Comparison of ENCODE assay signal across 8 cellular contexts in the genomic region with DNA sequence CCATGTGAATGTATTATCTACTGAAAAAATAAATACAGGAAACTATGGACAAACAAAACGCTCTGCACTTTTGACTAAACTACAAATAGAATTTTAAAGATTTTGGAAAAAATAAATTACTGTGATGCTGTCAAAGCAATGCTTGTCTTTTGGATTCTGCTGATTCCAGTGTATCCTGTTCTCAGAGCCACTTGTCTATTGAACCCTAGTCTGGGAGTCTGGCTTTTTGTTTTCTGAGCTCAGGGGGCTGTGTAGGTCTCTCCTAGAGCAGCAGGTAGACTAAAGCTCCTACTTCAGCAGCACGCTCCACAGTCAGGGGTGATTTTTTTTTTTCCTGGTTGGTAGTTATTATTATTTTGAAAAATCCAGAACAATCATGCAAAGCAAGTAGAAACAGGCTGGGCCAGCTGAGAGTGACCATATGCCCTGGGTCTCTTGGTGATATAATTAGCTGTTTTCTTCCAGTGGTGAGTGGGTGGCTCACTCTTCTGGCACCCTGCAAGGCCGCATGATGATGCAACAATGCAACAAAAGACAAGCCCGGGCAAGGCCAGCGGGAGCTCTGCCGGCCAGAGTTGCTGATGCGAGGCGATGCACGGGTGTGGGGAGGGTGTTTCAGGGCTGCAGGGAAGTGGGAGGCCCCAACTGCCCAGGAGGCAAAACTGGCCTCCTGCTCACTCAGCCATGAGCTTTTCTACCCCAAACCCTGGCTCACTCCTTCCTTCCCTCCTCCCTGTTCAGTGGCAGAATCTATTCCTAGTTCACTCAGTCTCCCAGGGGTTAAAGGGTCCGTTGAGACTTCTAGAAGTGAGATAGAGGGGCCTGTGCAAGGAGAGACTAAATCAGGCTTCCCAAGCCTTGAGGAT. TPM values are rescaled to one million over a fixed set of nuclear protein-coding genes. Genes with fewer than 3 reads are reported as not detected.
DNase-seq lines count a peak whose midpoint lies in the region; ATAC-seq and TF ChIP-seq lines count a peak whose summit lies in the region.

No MANE protein-coding gene starts in this region.

- ATAC-seq in GM21717 (IDR thresholded peaks at IDR 0.05; ENCODE audit: unreplicated experiment) = peak; percentile 65
- ATAC-seq in IMR-90 (ENCODE audit: low read depth) = peak; percentile 96
- no peak for ATAC-seq in HG03025 (IDR thresholded peaks at IDR 0.05; ENCODE audit: low FRiP score, unreplicated experiment)

- peak overlapping the region; percentile 86 for H2AFZ ChIP-seq in IMR-90 (replicated peaks; ENCODE audit: low read length, poor library complexity)

- H3K18ac ChIP-seq in IMR-90 (ENCODE audit: low read depth, low read length) = peak overlapping the region; percentile 93

- peak overlapping the region; percentile 95 for H3K27ac ChIP-seq in IMR-90 (ENCODE audit: insufficient read depth, low read length)

- H3K4me1 ChIP-seq in IMR-90 (ENCODE audit: control insufficient read depth, insufficient read depth, low read length) = peaks cover 13% of the 10 kb centered on the region

- no peak overlapping the region for H3K27ac Mint-ChIP-seq in immature natural killer cell

- H4K5ac ChIP-seq in IMR-90 (ENCODE audit: low read depth, low read length) = peak overlapping the region; percentile 92

- H3K4me3 ChIP-seq in IMR-90 (ENCODE audit: insufficient read depth, low read depth, low read length) (no peak overlapping the region), epithelial cell of proximal tubule (ENCODE audit: low read depth, low read length) (no peak overlapping the region)

- H3K4ac ChIP-seq in IMR-90 (ENCODE audit: low read depth, low read length) = peak overlapping the region; percentile 99

- H3K79me1 ChIP-seq in IMR-90 (ENCODE audit: low read depth in 1 of 2, low read length in 2 of 2) = peaks cover 0 to 23% of the 10 kb centered on the region in 2 experiments; a peak in 2 of 4 replicates

- H2BK5ac ChIP-seq in IMR-90 (ENCODE audit: low read depth, low read length, poor library complexity, severe bottlenecking) = peak overlapping the region; percentile 96

- DNase-seq in ELF-1 (ENCODE audit: low read depth, low spot score) = peak; percentile 82
- DNase-seq in IMR-90 = peak; percentile 96
- DNase-seq in epithelial cell of proximal tubule (ENCODE audit: low read depth) = peak; percentile 78
- DNase-seq in mucosa of gallbladder (ENCODE audit: low spot score) = peak; percentile 79
- no peak for DNase-seq in immature natural killer cell

- H4K8ac ChIP-seq in IMR-90 (ENCODE audit: low read depth in 2 of 2, low read length in 2 of 2) = peak overlapping the region; percentile 80 to 98

- H3K56ac ChIP-seq in IMR-90 (ENCODE audit: extremely low read depth, insufficient read depth, low read length) = peak overlapping the region; percentile 97

- BruUV-seq in IMR-90 (replicated peaks; lab: Mats Ljungman, UMichigan) = no TSS peak

- H3K4me3 Mint-ChIP-seq in immature natural killer cell = no peak overlapping the region

- H3K4me1 Mint-ChIP-seq in immature natural killer cell = no peaks in the 10 kb centered on the region

- peak overlapping the region; percentile 10; the same call in 1 of the 2 replicates for H3K4me2 ChIP-seq in IMR-90 (ENCODE audit: low read depth, low read length)

- H3K27me3 ChIP-seq in IMR-90 (ENCODE audit: control insufficient read depth, insufficient read depth, low read length) = no peaks in the 10 kb centered on the region

- H4K20me1 ChIP-seq in IMR-90 (ENCODE audit: insufficient read depth, low read length) = no peaks in the 10 kb centered on the region

- peaks cover 1 to 5% (median 2%) of the 10 kb centered on the region in 3 donors for H3K27me3 Mint-ChIP-seq in immature natural killer cell (ENCODE audit: low read depth in 3 of 3)

- H2BK20ac ChIP-seq in IMR-90 (ENCODE audit: low read depth, low read length) = peak overlapping the region; percentile 99

- H2BK120ac ChIP-seq in IMR-90 (ENCODE audit: low read depth, low read length) = peak overlapping the region; percentile 99

- no peak; the same call in 1 of the 2 replicates for TF ChIP-seq POLR2A in IMR-90 (IDR thresholded peaks at IDR 0.05; ENCODE audit: low read depth, low read length)

- peak overlapping the region; percentile 89 for H3K23ac ChIP-seq in IMR-90 (ENCODE audit: low read depth, low read length)

- peak overlapping the region; percentile 100 for H3K14ac ChIP-seq in IMR-90 (replicated peaks; ENCODE audit: low read depth, low read length)

- CTCF ChIA-PET in IMR-90 (lab: Yijun Ruan, JAX) = interaction anchor here (0.6 to 1.1 kb wide), 4 partner anchors 9 to 43 kb away, joined by 3 read pairs; no protein-coding TSS in a partner anchor

- POLR2A ChIA-PET in IMR-90 (lab: Charles Lee; ENCODE audit: unreplicated experiment) = interaction anchor here (0.6 to 1.8 kb wide), 7 partner anchors 10 to 72 kb away, joined by 3 to 26 read pairs (median 6); partner anchors contain the start of gene CDKN1A

- no peaks in the 10 kb centered on the region for H3K9me3 ChIP-seq in IMR-90 (ENCODE audit: control insufficient read depth, insufficient read depth, low read length)

- H2AK9ac ChIP-seq in IMR-90 (replicated peaks; ENCODE audit: low read depth, low read length, poor library complexity) = peak overlapping the region; percentile 97

- no peak for TF ChIP-seq CTCF in IMR-90 (conservative IDR thresholded peaks at IDR 0.05; ENCODE audit: low read depth, low read length)
- no peak for TF ChIP-seq CTCF in epithelial cell of proximal tubule (conservative IDR thresholded peaks at IDR 0.05; ENCODE audit: low read depth, low read length)

- TF ChIP-seq RAD21 in IMR-90 (IDR thresholded peaks at IDR 0.05; ENCODE audit: low read length) = peak; percentile 27

- in situ Hi-C loops in IMR-90 (cut with MboI; ENCODE audit: low sequenced_read_pairs) = no loop called here

- peak overlapping the region; percentile 100 for H4K91ac ChIP-seq in IMR-90 (ENCODE audit: insufficient read depth, low read depth, low read length)

- H3K36me3 Mint-ChIP-seq in immature natural killer cell = no peaks in the 10 kb centered on the region

- dilution Hi-C loops in IMR-90 (cut with HindIII; ENCODE audit: low sequenced_read_pairs, unreplicated experiment) = no loop called here

- H3K36me3 ChIP-seq in IMR-90 (ENCODE audit: control insufficient read depth, insufficient read depth, low read length) = no peaks in the 10 kb centered on the region

- peak overlapping the region; percentile 97 for H2AK5ac ChIP-seq in IMR-90 (ENCODE audit: low read depth, low read length)

- intact Hi-C loops in IMR-90 (cut with micrococcal nuclease) = loop anchor here (1.0 kb wide), 1 partner anchor 8 kb away; no protein-coding TSS in a partner anchor

- H3K9me1 ChIP-seq in IMR-90 (ENCODE audit: insufficient read depth, low read length) = peaks cover 15% of the 10 kb centered on the region

- peak overlapping the region; percentile 100; the same call in 2 of the 3 replicates for H2BK15ac ChIP-seq in IMR-90 (ENCODE audit: low read depth, low read length)

- no peaks in the 10 kb centered on the region for H3K9me3 Mint-ChIP-seq in immature natural killer cell

- WGBS in IMR-90 (ENCODE audit: extremely low coverage in 2 of 2, insufficient read length in 1 of 2), 2 experiments = 14% methylated on average over 6 of the region's 10 CpGs; no CpG with 5 or more reads in 1 of the 2 experiments

- peak overlapping the region; percentile 81 for H3K9ac ChIP-seq in IMR-90 (ENCODE audit: low read depth, low read length)

TF ChIP-seq in IMR-90, 13 proteins besides CTCF, POLR2A, EP300 and RAD21 (continues in another document):
- no peak for TF ChIP-seq CHD1 (IDR thresholded peaks at IDR 0.05; ENCODE audit: low read depth, low read length)
- TF ChIP-seq, protein P1, sequence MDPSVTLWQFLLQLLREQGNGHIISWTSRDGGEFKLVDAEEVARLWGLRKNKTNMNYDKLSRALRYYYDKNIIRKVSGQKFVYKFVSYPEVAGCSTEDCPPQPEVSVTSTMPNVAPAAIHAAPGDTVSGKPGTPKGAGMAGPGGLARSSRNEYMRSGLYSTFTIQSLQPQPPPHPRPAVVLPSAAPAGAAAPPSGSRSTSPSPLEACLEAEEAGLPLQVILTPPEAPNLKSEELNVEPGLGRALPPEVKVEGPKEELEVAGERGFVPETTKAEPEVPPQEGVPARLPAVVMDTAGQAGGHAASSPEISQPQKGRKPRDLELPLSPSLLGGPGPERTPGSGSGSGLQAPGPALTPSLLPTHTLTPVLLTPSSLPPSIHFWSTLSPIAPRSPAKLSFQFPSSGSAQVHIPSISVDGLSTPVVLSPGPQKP (IDR thresholded peaks at IDR 0.05; ENCODE audit: borderline replicate concordance, low read depth, low read length) = no peak
- TF ChIP-seq CEBPB (IDR thresholded peaks at IDR 0.05; ENCODE audit: low read depth, low read length) = peak; percentile 100

TF ChIP-seq in PFSK-1, 5 proteins besides CTCF, POLR2A, EP300 and RAD21:
- TF ChIP-seq TAF1 (IDR thresholded peaks at IDR 0.05; ENCODE audit: borderline replicate concordance, insufficient read depth, low read length) = no peak
- TF ChIP-seq FOXP2 (optimal IDR thresholded peaks at IDR 0.05; ENCODE audit: borderline replicate concordance, extremely low read depth, extremely low read length, insufficient read depth) = peak; percentile 62

RNA-seq across cellular contexts. Expression of gene CDKN1A, which starts 11.6 kb away (rescaled TPM):
- 155 and 171 TPM in 2 replicates for total RNA-seq in IMR-90 (2012; rRNA removed)
- polyA plus RNA-seq in IMR-90 (2012; rRNA removed) = 558 and 576 TPM in 2 replicates
- polyA plus RNA-seq in IMR-90 (2012; cell fraction: cytosol; rRNA removed) = 616 and 909 TPM in 2 replicates
- 366 and 434 TPM in 2 replicates for polyA plus RNA-seq in IMR-90 (2012; cell fraction: nucleus; rRNA removed; ENCODE audit: low replicate concordance)
- polyA plus RNA-seq in PFSK-1 (2012; ENCODE audit: insufficient read length, low read depth) = 64.8 TPM
- 208 and 427 TPM in 2 replicates for total RNA-seq in epithelial cell of proximal tubule
- 71.2 TPM for total RNA-seq in mucosa of gallbladder
- 10 to 100 TPM in 1 of 3 donors, 1 to 10 TPM in 2; 3.3 to 13.6 (median 7.0) TPM for polyA plus RNA-seq in immature natural killer cell

RNA-seq across cellular contexts. Expression of gene RAB44, which starts 30.7 kb away (rescaled TPM):
- total RNA-seq in IMR-90 (2012; rRNA removed) (not detected in 2 replicates), epithelial cell of proximal tubule (under 0.01 TPM in 1 of 2 replicates, not detected in the other), mucosa of gallbladder (0.75 TPM)
- polyA plus RNA-seq in IMR-90 (2012; rRNA removed) (0.03 and 0.06 TPM in 2 replicates), immature natural killer cell (not detected)
- polyA plus RNA-seq in IMR-90 (2012; cell fraction: cytosol; rRNA removed) = 0.01 TPM in 1 of 2 replicates, not detected in the other
- polyA plus RNA-seq in IMR-90 (2012; cell fraction: nucleus; rRNA removed; ENCODE audit: low replicate concordance) = 0.35 and 0.36 TPM in 2 replicates
- polyA plus RNA-seq in PFSK-1 (2012; ENCODE audit: insufficient read length, low read depth) = not detected

Comparison
In these comparisons a context has a peak if more than half of its experiments do, and no peak if none do; other contexts are left out.
1. DNase-seq: peak in ELF-1 (single experiment), IMR-90 (single experiment), epithelial cell of proximal tubule (single experiment) and mucosa of gallbladder (single experiment); none in immature natural killer cell (0 of 3).